ENCODE assay signal across 18 cellular contexts in genomic region chr2:47658646-47659320, GRCh38.
DNase-seq lines count a peak whose midpoint lies in the region; ATAC-seq, FAIRE-seq and TF ChIP-seq lines count a peak whose summit lies in the region.
"Had no signal": no experiment of that assay in that cellular context is flagged by ENCODE, and none has a peak within 500 bp of the region (broad histone marks: within the 10 kb centered on the region; RNA-seq: fewer than 3 reads in every experiment).

No MANE protein-coding gene starts in this region.

- no TSS peak for BruUV-seq in HepG2 (replicated peaks; lab: Mats Ljungman, UMichigan)

- H4K20me1 ChIP-seq in HepG2 (ENCODE audit: insufficient read depth, low read length), result no peaks in the 10 kb centered on the region

- H3K4me3 ChIP-seq in HepG2 (replicated peaks in 1 of 3; ENCODE audit: insufficient read depth in 1 of 3, low read depth in 2 of 3, low read length in 3 of 3), result no peak overlapping the region
- no peak overlapping the region for H3K4me3 ChIP-seq in right lobe of liver
- H3K4me3 ChIP-seq in lower lobe of right lung, result no peak overlapping the region
- H3K4me3 ChIP-seq: GM23338 had no signal

- CTCF ChIA-PET in HepG2 (lab: Yijun Ruan, JAX; ENCODE audit: low intra/inter-chr PET ratio, low total read pairs), result no interaction called here

- WGBS in HepG2 (ENCODE audit: low lambda C conversion rate), result 19% methylated on average over 6 of the region's 9 CpGs
- 73% methylated on average over 4 of the region's 9 CpGs for WGBS in right lobe of liver (ENCODE audit: insufficient coverage, low coverage, low lambda C conversion rate, missing lambda C conversion rate)

- no peaks in the 10 kb centered on the region for H3K27me3 Mint-ChIP-seq in IgD-negative memory B cell
- H3K27me3 Mint-ChIP-seq in activated T-helper 2 cell treated with anti-CD3 and anti-CD28 coated beads, Interferon-gamma antibody, Interleukin-2, Interleukin-4, amounts not matched to agents 10 μg/mL and 5 μg/mL and 100 μg/mL, durations not matched to agents 14 hours and 24 hours and 36 hours (ENCODE audit: low read depth), result no peaks in the 10 kb centered on the region

- H3K27ac ChIP-seq in HepG2 (ENCODE audit: extremely low read length, insufficient read depth, low read length) (no peak overlapping the region), right lobe of liver (no peak overlapping the region), lower lobe of right lung (no peak overlapping the region)

- no peak for DNase-seq in HepG2 (ENCODE audit: low spot score)
- no peak for DNase-seq in right lobe of liver
- DNase-seq in germinal center (ENCODE audit: low spot score), result peak; percentile 16
- DNase-seq in lower lobe of right lung, result no peak
- no peak for DNase-seq in activated T-helper 2 cell treated with anti-CD3 and anti-CD28 coated beads, Interferon-gamma antibody, Interleukin-2, Interleukin-4, amounts not matched to agents 10 μg/mL and 5 μg/mL and 100 μg/mL, durations not matched to agents 14 hours and 24 hours and 36 hours (ENCODE audit: low spot score)
- DNase-seq: 8988T; CD8-positive, alpha-beta memory T cell; DMS79; NCI-H1436 treated with DMSO at 0.1 percent for 48 hours; NCI-H2029; NCI-H345; NCI-H524 treated with DMSO at 0.1 percent for 48 hours had no signal

- H3K27me3 ChIP-seq in HepG2 (ENCODE audit: control insufficient read depth in 1 of 2, insufficient read depth in 2 of 2, low read length in 2 of 2), result peaks cover 0 to 18% of the 10 kb centered on the region in 2 experiments; a peak in 3 of 5 replicates
- no peaks in the 10 kb centered on the region for H3K27me3 ChIP-seq in right lobe of liver
- H3K27me3 ChIP-seq in lower lobe of right lung (ENCODE audit: low read depth), result no peaks in the 10 kb centered on the region

- no peak overlapping the region for H2AFZ ChIP-seq in HepG2 (ENCODE audit: low read length)
- H2AFZ ChIP-seq: GM23338 had no signal

- peaks cover 62 to 63% (median 62%) of the 10 kb centered on the region in 3 donors for H3K4me1 Mint-ChIP-seq in IgD-negative memory B cell
- no peaks in the 10 kb centered on the region for H3K4me1 Mint-ChIP-seq in activated T-helper 2 cell treated with anti-CD3 and anti-CD28 coated beads, Interferon-gamma antibody, Interleukin-2, Interleukin-4, amounts not matched to agents 10 μg/mL and 5 μg/mL and 100 μg/mL, durations not matched to agents 14 hours and 24 hours and 36 hours (ENCODE audit: low read depth)
- H3K4me1 Mint-ChIP-seq: CD8-positive, alpha-beta memory T cell had no signal

- TF ChIP-seq RAD21 in HepG2 (CRISPR knock-in tag; IDR thresholded peaks at IDR 0.05), result no peak

- no peak overlapping the region for H3K9ac ChIP-seq in HepG2 (ENCODE audit: insufficient read depth, low read depth, low read length)

- H3K36me3 ChIP-seq in HepG2 (replicated peaks in 1 of 2; ENCODE audit: control insufficient read depth in 1 of 2, insufficient read depth in 2 of 2, low read length in 2 of 2), result no peaks in the 10 kb centered on the region
- H3K36me3 ChIP-seq in right lobe of liver, result no peaks in the 10 kb centered on the region
- H3K36me3 ChIP-seq in lower lobe of right lung, result no peaks in the 10 kb centered on the region

- in situ Hi-C loops in HepG2 (cut with HindIII; ENCODE audit: extremely low pct_ligation_motif_present, low pct_unique_long_range_greater_than_20kb), result no loop called here

- H3K4me1 ChIP-seq in HepG2 (ENCODE audit: insufficient read depth, low read length) (peaks cover 11% of the 10 kb centered on the region), right lobe of liver (no peaks in the 10 kb centered on the region), lower lobe of right lung (no peaks in the 10 kb centered on the region)

- TF ChIP-seq POLR2A in HepG2 (IDR thresholded peaks at IDR 0.05; ENCODE audit: insufficient read depth in 1 of 2, low read depth in 2 of 2, low read length in 2 of 2), result no peak
- no peak for TF ChIP-seq POLR2A in right lobe of liver (IDR thresholded peaks at IDR 0.05)

- intact Hi-C loops in HepG2 (cut with micrococcal nuclease; ENCODE audit: unreplicated experiment) (no loop called here), right lobe of liver (cut with DNase I) (no loop called here), lower lobe of right lung (cut with DNase I) (no loop called here)
- intact Hi-C loops in activated T-helper 2 cell treated with anti-CD3 and anti-CD28 coated beads, Interferon-gamma antibody, Interleukin-2, Interleukin-4, amounts not matched to agents 10 μg/mL and 5 μg/mL and 100 μg/mL, durations not matched to agents 14 hours and 24 hours and 36 hours (cut with micrococcal nuclease), result no loop called here

- POLR2A ChIA-PET in HepG2 (lab: Yijun Ruan, JAX), result no interaction called here

- no peak overlapping the region for H3K4me2 ChIP-seq in HepG2 (ENCODE audit: low read depth, low read length)
- H3K4me2 ChIP-seq: GM23338 had no signal

- H3K79me2 ChIP-seq in HepG2 (ENCODE audit: insufficient read depth, low read length), result no peaks in the 10 kb centered on the region

- no peaks in the 10 kb centered on the region for H3K9me3 Mint-ChIP-seq in IgD-negative memory B cell
- H3K9me3 Mint-ChIP-seq in activated T-helper 2 cell treated with anti-CD3 and anti-CD28 coated beads, Interferon-gamma antibody, Interleukin-2, Interleukin-4, amounts not matched to agents 10 μg/mL and 5 μg/mL and 100 μg/mL, durations not matched to agents 14 hours and 24 hours and 36 hours, result no peaks in the 10 kb centered on the region
- H3K9me3 Mint-ChIP-seq: CD8-positive, alpha-beta memory T cell; GM23338 had no signal

- ATAC-seq in HepG2 (no peak), right lobe of liver (no peak), HG03520 (IDR thresholded peaks at IDR 0.05; ENCODE audit: unreplicated experiment) (no peak), lower lobe of right lung (no peak), HG03378 (IDR thresholded peaks at IDR 0.05; ENCODE audit: unreplicated experiment) (no peak)
- ATAC-seq: GM23338, HCT116 had no signal

- peak overlapping the region in 2 of 4 donors; percentile 56 to 63 for H3K4me3 Mint-ChIP-seq in IgD-negative memory B cell
- no peak overlapping the region for H3K4me3 Mint-ChIP-seq in activated T-helper 2 cell treated with anti-CD3 and anti-CD28 coated beads, Interferon-gamma antibody, Interleukin-2, Interleukin-4, amounts not matched to agents 10 μg/mL and 5 μg/mL and 100 μg/mL, durations not matched to agents 14 hours and 24 hours and 36 hours (ENCODE audit: low read depth)
- H3K4me3 Mint-ChIP-seq: CD8-positive, alpha-beta memory T cell; GM23338 had no signal

- peak overlapping the region in 2 of 3 donors; percentile 20 to 44 for H3K27ac Mint-ChIP-seq in IgD-negative memory B cell
- H3K27ac Mint-ChIP-seq in activated T-helper 2 cell treated with anti-CD3 and anti-CD28 coated beads, Interferon-gamma antibody, Interleukin-2, Interleukin-4, amounts not matched to agents 10 μg/mL and 5 μg/mL and 100 μg/mL, durations not matched to agents 14 hours and 24 hours and 36 hours, result no peak overlapping the region
- H3K27ac Mint-ChIP-seq: CD8-positive, alpha-beta memory T cell; GM23338 had no signal

- FAIRE-seq in HepG2 (lab: Jason Lieb, UNC), result no peak
- FAIRE-seq: D721Med had no signal

- no peaks in the 10 kb centered on the region for H3K36me3 Mint-ChIP-seq in IgD-negative memory B cell
- H3K36me3 Mint-ChIP-seq in activated T-helper 2 cell treated with anti-CD3 and anti-CD28 coated beads, Interferon-gamma antibody, Interleukin-2, Interleukin-4, amounts not matched to agents 10 μg/mL and 5 μg/mL and 100 μg/mL, durations not matched to agents 14 hours and 24 hours and 36 hours (ENCODE audit: low read depth), result no peaks in the 10 kb centered on the region
- H3K36me3 Mint-ChIP-seq: CD8-positive, alpha-beta memory T cell had no signal

- H3K9me3 ChIP-seq in HepG2 (ENCODE audit: low read length), result no peaks in the 10 kb centered on the region
- no peaks in the 10 kb centered on the region for H3K9me3 ChIP-seq in right lobe of liver
- no peaks in the 10 kb centered on the region for H3K9me3 ChIP-seq in lower lobe of right lung

- TF ChIP-seq CTCF in HepG2 (CRISPR knock-in tag; IDR thresholded peaks at IDR 0.05), result no peak
- TF ChIP-seq CTCF in right lobe of liver (IDR thresholded peaks at IDR 0.05), result no peak
- TF ChIP-seq CTCF in lower lobe of right lung (IDR thresholded peaks at IDR 0.05), result no peak

- TF ChIP-seq EP300 in HepG2 (IDR thresholded peaks at IDR 0.05; ENCODE audit: low read depth in 2 of 2, low read length in 2 of 2) (no peak), HepG2 (CRISPR knock-in tag; IDR thresholded peaks at IDR 0.05; ENCODE audit: borderline replicate concordance) (no peak)

TF ChIP-seq in HepG2, 621 proteins besides CTCF, POLR2A, EP300 and RAD21 (continues in another document):
- no peak for TF ChIP-seq FOXK1 (CRISPR knock-in tag; IDR thresholded peaks at IDR 0.05; ENCODE audit: borderline replicate concordance, low read depth)
- no peak for TF ChIP-seq CREM (IDR thresholded peaks at IDR 0.05)
- TF ChIP-seq CREM (CRISPR knock-in tag; IDR thresholded peaks at IDR 0.05), result no peak
- TF ChIP-seq REST (IDR thresholded peaks at IDR 0.05; ENCODE audit: borderline replicate concordance in 1 of 2, low read depth in 1 of 2, low read length in 2 of 2), result no peak
